ENCODE assay signal across 27 cellular contexts in genomic region chr12:14930299-14930698, GRCh38. TPM values are rescaled to one million over a fixed set of nuclear protein-coding genes. Genes with fewer than 3 reads are reported as not detected.
DNase-seq lines count a peak whose midpoint lies in the region; ATAC-seq and TF ChIP-seq lines count a peak whose summit lies in the region.
"Had no signal": no experiment of that assay in that cellular context is flagged by ENCODE, and none has a peak within 500 bp of the region (broad histone marks: within the 10 kb centered on the region; RNA-seq: fewer than 3 reads in every experiment).

No MANE protein-coding gene starts in this region.

- no peaks in the 10 kb centered on the region for H3K9me3 ChIP-seq in smooth muscle cell (replicated peaks; ENCODE audit: low read depth)
- H3K9me3 ChIP-seq: tibial artery had no signal

- H2AFZ ChIP-seq in smooth muscle cell (ENCODE audit: low read depth), result peak overlapping the region; percentile 81

- ATAC-seq in HG03565 (IDR thresholded peaks at IDR 0.05; ENCODE audit: unreplicated experiment), result no peak
- no peak for ATAC-seq in GM18868 (IDR thresholded peaks at IDR 0.05; ENCODE audit: unreplicated experiment)
- ATAC-seq in Right ventricle myocardium inferior, result no peak

- TF ChIP-seq EP300 in Ishikawa (IDR thresholded peaks at IDR 0.05; ENCODE audit: borderline replicate concordance), result no peak

- in situ Hi-C loops in brain microvascular endothelial cell (cut with HindIII; ENCODE audit: low pct_ligation_motif_present, low sequenced_read_pairs), result no loop called here

- intact Hi-C loops in Right ventricle myocardium inferior (cut with DNase I), result no loop called here

- H3K36me3 ChIP-seq in brain microvascular endothelial cell (replicated peaks), result no peaks in the 10 kb centered on the region
- no peaks in the 10 kb centered on the region for H3K36me3 ChIP-seq in smooth muscle cell (ENCODE audit: low read depth)
- H3K36me3 ChIP-seq: tibial artery had no signal

- TF ChIP-seq RAD21 in Ishikawa (IDR thresholded peaks at IDR 0.05; ENCODE audit: low read depth), result peak; percentile 11; the same call in 1 of the 2 replicates

- no peaks in the 10 kb centered on the region for H3K27me3 ChIP-seq in brain microvascular endothelial cell (replicated peaks)
- no peaks in the 10 kb centered on the region for H3K27me3 ChIP-seq in smooth muscle cell (ENCODE audit: low read depth)
- H3K27me3 ChIP-seq: tibial artery had no signal

- H3K27ac ChIP-seq in brain microvascular endothelial cell (peak overlapping the region; percentile 22), smooth muscle cell (ENCODE audit: low read depth) (peak overlapping the region; percentile 81), caudate nucleus (ENCODE audit: low read depth, low read length) (no peak overlapping the region)
- H3K27ac ChIP-seq: HL-60 had no signal

- no peak overlapping the region for H3K4me3 ChIP-seq in brain microvascular endothelial cell (ENCODE audit: low read depth, low read length)
- H3K4me3 ChIP-seq in smooth muscle cell, result no peak overlapping the region
- H3K4me3 ChIP-seq: tibial artery had no signal

- no peaks in the 10 kb centered on the region for H3K79me2 ChIP-seq in smooth muscle cell (ENCODE audit: low read depth)

- peaks cover 5% of the 10 kb centered on the region for H3F3A ChIP-seq in smooth muscle cell (ENCODE audit: low read depth)

- peaks cover 23% of the 10 kb centered on the region for H3K4me1 ChIP-seq in smooth muscle cell (ENCODE audit: low read depth)

- no peaks in the 10 kb centered on the region for H4K20me1 ChIP-seq in smooth muscle cell (ENCODE audit: low read depth)

- DNase-seq in brain microvascular endothelial cell (peak; percentile 23), iris pigment epithelial cell (ENCODE audit: low read depth) (peak; percentile 68), smooth muscle cell (lab: John Stamatoyannopoulos, UW; ENCODE audit: unreplicated experiment) (no peak), caudate nucleus (lab: John Stamatoyannopoulos, UW) (no peak), Right ventricle myocardium inferior (ENCODE audit: missing footprints) (no peak)
- DNase-seq: activated CD4-positive, alpha-beta T cell treated with anti-CD3 and anti-CD28 coated beads, Interleukin-2, amount 10 ng/mL, durations not matched to agents 7 days and 5 days; activated naive CD4-positive, alpha-beta T cell treated with Interleukin-2 at 50 U/mL for 16 hours; activated T-cell treated with anti-CD3 and anti-CD28 coated beads, Interleukin-2, amount 50 U/mL, for 48 hours; amniotic stem cell; erythroblast; HCEC 1CT; NCI-H1092 treated with DMSO at 0.1 percent for 48 hours; NCI-H1930; NCI-H526 treated with DMSO at 0.1 percent for 48 hours; stimulated activated CD4-positive, alpha-beta T cell treated with anti-CD3 and anti-CD28 coated beads, Interleukin-4, amount 100 ng/mL, for 4 hours; stimulated activated naive CD4-positive, alpha-beta T cell treated with Interleukin-2 at 50 U/mL for 16 hours; T-helper 9 cell; tibial artery had no signal

- no peak for TF ChIP-seq CTCF in brain microvascular endothelial cell (IDR thresholded peaks at IDR 0.05; ENCODE audit: low read depth, low read length, missing control alignments)
- no peak for TF ChIP-seq CTCF in smooth muscle cell (IDR thresholded peaks at IDR 0.05; ENCODE audit: borderline replicate concordance, insufficient read depth, poor library complexity, severe bottlenecking)

- peak overlapping the region; percentile 18 for H3K9ac ChIP-seq in smooth muscle cell (ENCODE audit: low read depth)

- peak overlapping the region; percentile 48 for H3K4me2 ChIP-seq in smooth muscle cell

TF ChIP-seq in Ishikawa, 13 proteins besides CTCF, POLR2A, EP300 and RAD21:
- no peak for TF ChIP-seq TCF12 (IDR thresholded peaks at IDR 0.05; ENCODE audit: low read depth)
- no peak for TF ChIP-seq USF1 (IDR thresholded peaks at IDR 0.05)
- TF ChIP-seq EGR1 (IDR thresholded peaks at IDR 0.05), result no peak
- no peak for TF ChIP-seq FOXM1 (IDR thresholded peaks at IDR 0.05; ENCODE audit: borderline replicate concordance, low read depth)
- TF ChIP-seq CEBPB (IDR thresholded peaks at IDR 0.05), result no peak
- no peak for TF ChIP-seq NFIC (IDR thresholded peaks at IDR 0.05)
- TF ChIP-seq CREB1 (IDR thresholded peaks at IDR 0.05; ENCODE audit: low read depth), result no peak
- no peak for TF ChIP-seq YY1 (IDR thresholded peaks at IDR 0.05; ENCODE audit: low read depth)
- no peak for TF ChIP-seq MAX (IDR thresholded peaks at IDR 0.05)
- no peak for TF ChIP-seq TEAD4 (IDR thresholded peaks at IDR 0.05)
- no peak for TF ChIP-seq ZBTB7A (IDR thresholded peaks at IDR 0.05; ENCODE audit: low read depth)
- TF ChIP-seq REST (IDR thresholded peaks at IDR 0.05; ENCODE audit: low read depth), result no peak

RNA-seq across cellular contexts. Expression of gene ERP27, which starts 8.0 kb away (rescaled TPM):
- total RNA-seq in smooth muscle cell (3.9 and 7.8 TPM in 2 replicates), Right ventricle myocardium inferior (0.19 TPM)
- 2.7 and 12.3 TPM in 2 replicates for polyA plus RNA-seq in smooth muscle cell
- total RNA-seq: frontal cortex, lung microvascular endothelial cell had no signal
- polyA plus RNA-seq: AG04450 had no signal

RNA-seq across cellular contexts. Expression of gene ARHGDIB, which starts 31.1 kb away (rescaled TPM):
- total RNA-seq in smooth muscle cell, result 31.5 and 36.4 TPM in 2 replicates
- 35.8 and 39.2 TPM in 2 replicates for polyA plus RNA-seq in smooth muscle cell
- 72.1 TPM for total RNA-seq in Right ventricle myocardium inferior

RNA-seq across cellular contexts. Expression of gene PDE6H, which starts 42.5 kb away (rescaled TPM):
- total RNA-seq in smooth muscle cell (not detected in 2 replicates), Right ventricle myocardium inferior (not detected)
- not detected in 2 replicates for polyA plus RNA-seq in smooth muscle cell
- total RNA-seq: activated CD4-positive, alpha-beta T cell treated with anti-CD3 and anti-CD28 coated beads, Interleukin-2, amount 10 ng/mL, durations not matched to agents 7 days and 5 days; frontal cortex; lung microvascular endothelial cell; renal cortical epithelial cell had no signal
- polyA plus RNA-seq: AG04450 had no signal

RNA-seq across cellular contexts. Expression of gene MGP, which starts 44.6 kb away (rescaled TPM):
- 173 and 176 TPM in 2 replicates for total RNA-seq in smooth muscle cell
- polyA plus RNA-seq in smooth muscle cell, result 626 and 815 TPM in 2 replicates
- 369 TPM for total RNA-seq in Right ventricle myocardium inferior
- polyA plus RNA-seq: CD14-positive monocyte had no signal

Comparison
In these comparisons a context has a peak if more than half of its experiments do, and no peak if none do; other contexts are left out.
1. DNase-seq: peak in brain microvascular endothelial cell (single experiment) and iris pigment epithelial cell (single experiment); none in smooth muscle cell (single experiment), caudate nucleus (0 of 61) and Right ventricle myocardium inferior (single experiment).